ENCODE assay signal across 17 cellular contexts in the genomic region with DNA sequence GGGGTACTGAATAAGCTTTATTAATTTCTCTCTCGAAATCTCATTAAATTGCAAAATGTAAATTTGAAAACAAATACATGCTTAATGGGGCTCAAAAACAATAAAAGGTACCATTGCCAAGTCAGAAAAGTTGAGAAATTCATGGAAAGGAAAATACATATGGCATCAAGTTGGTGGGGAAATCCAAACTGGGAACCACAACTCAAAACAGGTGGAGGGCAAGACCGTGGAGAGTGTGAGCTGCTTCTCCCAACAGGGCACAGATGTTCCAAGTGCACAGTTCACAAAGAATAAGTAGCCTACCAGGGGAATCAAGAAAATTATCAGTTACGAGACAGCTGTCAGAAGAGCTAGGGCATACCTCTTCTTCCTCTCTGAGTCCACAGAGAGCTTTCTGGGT. TPM values are rescaled to one million over a fixed set of nuclear protein-coding genes. Genes with fewer than 3 reads are reported as not detected.
A peak's percentile ranks its signal among the peaks of the same experiment; 100 is the strongest.
DNase-seq lines count a peak whose midpoint lies in the region; ATAC-seq, FAIRE-seq and TF ChIP-seq lines count a peak whose summit lies in the region.
"Had no signal": no experiment of that assay in that cellular context is flagged by ENCODE, and none has a peak within 500 bp of the region (broad histone marks: within the 10 kb centered on the region; RNA-seq: fewer than 3 reads in every experiment).

No MANE protein-coding gene starts in this region.

- H3K36me3 ChIP-seq in BLaER1 treated with 17β-estradiol and CSF1 and Interleukin-3, amounts not matched to agents 10 nM and 100 nM: no peaks in the 10 kb centered on the region; a peak in 1 of 22 replicates
- H3K36me3 ChIP-seq in Loucy (ENCODE audit: insufficient read depth, low read length) (no peaks in the 10 kb centered on the region), bronchial epithelial cell (ENCODE audit: control insufficient read depth, insufficient read depth, low read length) (no peaks in the 10 kb centered on the region)

- peaks cover 0 to 8% (median 0%) of the 10 kb centered on the region in 11 experiments; a peak in 6 of 22 replicates for H3K9me3 ChIP-seq in BLaER1 treated with 17β-estradiol and CSF1 and Interleukin-3, amounts not matched to agents 10 nM and 100 nM (replicated peaks in 1 of 11)
- H3K9me3 ChIP-seq in Loucy (ENCODE audit: insufficient read depth, low read depth, low read length): no peaks in the 10 kb centered on the region
- H3K9me3 ChIP-seq: A549 had no signal

- H3K4me1 Mint-ChIP-seq in glutamatergic neuron (ENCODE audit: low read depth, unreplicated experiment): peaks cover 41% of the 10 kb centered on the region
- H3K4me1 Mint-ChIP-seq: CD4-positive, CD25-positive, alpha-beta regulatory T cell had no signal

- peak overlapping the region in 8 of 11 experiments; percentile 43 to 75 (median 62); a peak in 16 of 22 replicates for H3K4me2 ChIP-seq in BLaER1 treated with 17β-estradiol and CSF1 and Interleukin-3, amounts not matched to agents 10 nM and 100 nM
- H3K4me2 ChIP-seq in Loucy (ENCODE audit: low read depth, low read length, poor library complexity, severe bottlenecking): no peak overlapping the region
- H3K4me2 ChIP-seq: A549 had no signal

- H3K36me3 Mint-ChIP-seq in glutamatergic neuron (ENCODE audit: unreplicated experiment): no peaks in the 10 kb centered on the region
- H3K36me3 Mint-ChIP-seq: CD4-positive, CD25-positive, alpha-beta regulatory T cell had no signal

- 0 out of 2 replicates have a peak overlapping the region, but pooled peaks have one; percentile 23 for H2AFZ ChIP-seq in Loucy (ENCODE audit: low read length)

- peaks cover 15 to 94% (median 66%) of the 10 kb centered on the region in 10 experiments for H3K4me1 ChIP-seq in BLaER1 treated with 17β-estradiol and CSF1 and Interleukin-3, amounts not matched to agents 10 nM and 100 nM
- H3K4me1 ChIP-seq in Loucy (ENCODE audit: insufficient read depth, low read length, poor library complexity, severe bottlenecking): peaks cover 54% of the 10 kb centered on the region
- H3K4me1 ChIP-seq: A549 had no signal

- DNase-seq in bronchial epithelial cell (ENCODE audit: low read depth) (no peak), glutamatergic neuron (no peak), GM03348 (ENCODE audit: low spot score) (no peak), middle frontal gyrus (ENCODE audit: extremely low spot score, low spot score) (no peak), GF-D8 (lab: John Stamatoyannopoulos, UW) (no peak)
- DNase-seq: CD4-positive, CD25-positive, alpha-beta regulatory T cell; DMS 273 treated with DMSO at 0.1 percent for 48 hours; HCEC 1CT had no signal

- H3K4me3 Mint-ChIP-seq in glutamatergic neuron (ENCODE audit: unreplicated experiment): no peak overlapping the region
- H3K4me3 Mint-ChIP-seq: CD4-positive, CD25-positive, alpha-beta regulatory T cell had no signal

- no peak for ATAC-seq in GM21447 (IDR thresholded peaks at IDR 0.05; ENCODE audit: unreplicated experiment)
- ATAC-seq: A549, K562 had no signal

- peak; percentile 81 for FAIRE-seq in bronchial epithelial cell (lab: Jason Lieb, UNC)
- FAIRE-seq: A549, GM19239, K562 had no signal

- peak overlapping the region in 4 of 11 experiments; percentile 4 to 71 (median 52); a peak in 8 of 22 replicates for H3K27ac ChIP-seq in BLaER1 treated with 17β-estradiol and CSF1 and Interleukin-3, amounts not matched to agents 10 nM and 100 nM
- H3K27ac ChIP-seq: A549, HL-60 had no signal

- H3K9me3 Mint-ChIP-seq in glutamatergic neuron (ENCODE audit: unreplicated experiment): peaks cover 3% of the 10 kb centered on the region

- no peak for TF ChIP-seq CTCF in Loucy (conservative IDR thresholded peaks at IDR 0.05; ENCODE audit: low read length)
- TF ChIP-seq CTCF in bronchial epithelial cell (IDR thresholded peaks at IDR 0.05; ENCODE audit: insufficient read depth, low read length, severe bottlenecking): no peak
- no peak for TF ChIP-seq CTCF in glutamatergic neuron (IDR thresholded peaks at IDR 0.05; ENCODE audit: partially characterized antibody, unreplicated experiment)

- H3K9me2 ChIP-seq in Loucy (replicated peaks; ENCODE audit: low read depth, low read length): no peaks in the 10 kb centered on the region

- H3K79me2 ChIP-seq in Loucy (ENCODE audit: insufficient read depth, low read length): no peaks in the 10 kb centered on the region

- no peaks in the 10 kb centered on the region for H3K27me3 ChIP-seq in BLaER1 treated with 17β-estradiol and CSF1 and Interleukin-3, amounts not matched to agents 10 nM and 100 nM
- H3K27me3 ChIP-seq in Loucy (ENCODE audit: insufficient read depth, low read length, poor library complexity, severe bottlenecking) (no peaks in the 10 kb centered on the region), bronchial epithelial cell (ENCODE audit: control insufficient read depth, insufficient read depth, low read length) (no peaks in the 10 kb centered on the region)

- H4K20me1 ChIP-seq in BLaER1 treated with 17β-estradiol and CSF1 and Interleukin-3, amounts not matched to agents 10 nM and 100 nM: no peaks in the 10 kb centered on the region
- H4K20me1 ChIP-seq in Loucy (ENCODE audit: insufficient read depth, low read length, poor library complexity, severe bottlenecking): no peaks in the 10 kb centered on the region

- 0 out of 2 replicates have a peak, but pooled peaks cover 3% of the 10 kb centered on the region for H3F3A ChIP-seq in Loucy (ENCODE audit: low read depth)

- peak overlapping the region; percentile 80 for H3K27ac Mint-ChIP-seq in glutamatergic neuron (ENCODE audit: unreplicated experiment)

- no peak overlapping the region for H3K4me3 ChIP-seq in BLaER1 treated with 17β-estradiol and CSF1 and Interleukin-3, amounts not matched to agents 10 nM and 100 nM
- no peak overlapping the region for H3K4me3 ChIP-seq in Loucy (ENCODE audit: low read length, poor library complexity, severe bottlenecking)
- H3K4me3 ChIP-seq in bronchial epithelial cell (ENCODE audit: low read depth, low read length): no peak overlapping the region
- H3K4me3 ChIP-seq: A549, K562 had no signal

- no peaks in the 10 kb centered on the region for H3K27me3 Mint-ChIP-seq in glutamatergic neuron (ENCODE audit: unreplicated experiment)

- H3K9ac ChIP-seq in BLaER1 treated with 17β-estradiol and CSF1 and Interleukin-3, amounts not matched to agents 10 nM and 100 nM: peak overlapping the region in 1 of 11 experiments; percentile 54; a peak in 3 of 22 replicates
- no peak overlapping the region for H3K9ac ChIP-seq in Loucy (ENCODE audit: low read depth, low read length, poor library complexity, severe bottlenecking)

RNA-seq across cellular contexts. Expression of gene MKX, which starts 26.6 kb away (rescaled TPM):
- 1.8 and 2.3 TPM in 2 replicates for total RNA-seq in bronchial epithelial cell
- total RNA-seq in glutamatergic neuron (ENCODE audit: unreplicated experiment): 0.42 TPM
- total RNA-seq: CD4-positive, CD25-positive, alpha-beta regulatory T cell; G401; H4 had no signal
